ENCODE assay signal across 23 cellular contexts in genomic region chrX:103861200-103861599, GRCh38.
"Had no signal": no experiment of that assay in that cellular context is flagged by ENCODE, and none has a peak within 500 bp of the region (broad histone marks: within the 10 kb centered on the region; RNA-seq: fewer than 3 reads in every experiment).

No MANE protein-coding gene starts in this region.

- H3K4me3 ChIP-seq: body of pancreas, coronary artery, esophagus squamous epithelium, right lobe of liver, thoracic aorta had no signal

- H3K27ac Mint-ChIP-seq: activated naive CD8-positive, alpha-beta T cell; effector memory CD8-positive, alpha-beta T cell; nephron; stimulated activated naive CD8-positive, alpha-beta T cell treated with anti-CD3 and anti-CD28 coated beads, Interleukin-15, Interleukin-2, amounts not matched to agents 100 ng/mL and 50 ng/mL, for 24 hours; T-helper 1 cell treated with Interleukin-12 subunit alpha and Interleukin-12 subunit beta and Interleukin-4 antibody, amounts not matched to agents 30 μg/mL and 1 μg/mL, for 36 hours had no signal

- H3K36me3 ChIP-seq: esophagus squamous epithelium, right lobe of liver, thoracic aorta had no signal

- H3K4me1 ChIP-seq: esophagus squamous epithelium, right lobe of liver had no signal

- H3K4me1 Mint-ChIP-seq: nephron had no signal

- H3K36me3 Mint-ChIP-seq: activated naive CD8-positive, alpha-beta T cell had no signal

- H3K9me3 Mint-ChIP-seq: effector memory CD8-positive, alpha-beta T cell; stimulated activated naive CD8-positive, alpha-beta T cell treated with anti-CD3 and anti-CD28 coated beads, Interleukin-15, Interleukin-2, amounts not matched to agents 100 ng/mL and 50 ng/mL, for 24 hours; T-helper 1 cell treated with Interleukin-12 subunit alpha and Interleukin-12 subunit beta and Interleukin-4 antibody, amounts not matched to agents 30 μg/mL and 1 μg/mL, for 36 hours had no signal

- ATAC-seq: body of pancreas; effector memory CD8-positive, alpha-beta T cell; left ventricle myocardium superior; right lobe of liver had no signal

- H3K27ac ChIP-seq: body of pancreas, coronary artery, esophagus squamous epithelium, right lobe of liver, thoracic aorta, VCaP had no signal

- H3K4me3 Mint-ChIP-seq: activated naive CD8-positive, alpha-beta T cell; effector memory CD8-positive, alpha-beta T cell; nephron; stimulated activated naive CD8-positive, alpha-beta T cell treated with anti-CD3 and anti-CD28 coated beads, Interleukin-15, Interleukin-2, amounts not matched to agents 100 ng/mL and 50 ng/mL, for 24 hours; T-helper 1 cell treated with Interleukin-12 subunit alpha and Interleukin-12 subunit beta and Interleukin-4 antibody, amounts not matched to agents 30 μg/mL and 1 μg/mL, for 36 hours had no signal

- H3K9me3 ChIP-seq: body of pancreas, esophagus squamous epithelium, right lobe of liver, thoracic aorta had no signal

- H3K27me3 ChIP-seq: body of pancreas, esophagus squamous epithelium had no signal

- H3K27me3 Mint-ChIP-seq: activated naive CD8-positive, alpha-beta T cell; stimulated activated naive CD8-positive, alpha-beta T cell treated with anti-CD3 and anti-CD28 coated beads, Interleukin-15, Interleukin-2, amounts not matched to agents 100 ng/mL and 50 ng/mL, for 24 hours had no signal

- DNase-seq: activated CD4-positive, alpha-beta T cell treated with anti-CD3 and anti-CD28 coated beads for 4 hours; activated CD4-positive, alpha-beta T cell treated with anti-CD3 and anti-CD28 coated beads, Interleukin-2, amount 50 U/mL, for 48 hours; activated CD8-positive, alpha-beta memory T cell treated with anti-CD3 and anti-CD28 coated beads for 24 hours; activated effector memory CD4-positive, alpha-beta T cell treated with Interleukin-2 at 50 U/mL for 16 hours; activated naive CD4-positive, alpha-beta T cell treated with Interleukin-2 at 50 U/mL for 16 hours; anterior cingulate cortex; body of pancreas; effector memory CD8-positive, alpha-beta T cell; esophagus squamous epithelium; glutamatergic neuron; left ventricle myocardium superior; right lobe of liver; stimulated activated CD4-positive, alpha-beta T cell treated with anti-CD3 and anti-CD28 coated beads, Interleukin-12 subunit alpha, Interleukin-12 subunit beta, amount 100 ng/mL, for 4 hours; stimulated activated CD4-positive, alpha-beta T cell treated with anti-CD3 and anti-CD28 coated beads, Interleukin-4, amount 100 ng/mL, for 1 hour; T-helper 9 cell; trophoblast cell had no signal
